17 cellular contexts compared by ENCODE assay signal in genomic region chr14:79111963-79112362, GRCh38.
A peak's percentile ranks its signal among the peaks of the same experiment; 100 is the strongest.
DNase-seq lines count a peak whose midpoint lies in the region; ATAC-seq and TF ChIP-seq lines count a peak whose summit lies in the region.
"Had no signal": no experiment of that assay in that cellular context is flagged by ENCODE, and none has a peak within 500 bp of the region (broad histone marks: within the 10 kb centered on the region; RNA-seq: fewer than 3 reads in every experiment).

No MANE protein-coding gene starts in this region.

- TF ChIP-seq POLR2A in gastroesophageal sphincter (IDR thresholded peaks at IDR 0.05) (no peak), testis (IDR thresholded peaks at IDR 0.05) (no peak)

- WGBS in SK-N-SH (ENCODE audit: low lambda C conversion rate), result 20% methylated on average over 1 of the region's 1 CpG
- 8 to 33% methylated on average over 1 of the region's 1 CpG for WGBS in gastroesophageal sphincter (ENCODE audit: low coverage in 1 of 2), 2 donors
- WGBS in testis, 2 donors, result 36 to 55% methylated on average over 1 of the region's 1 CpG

- DNase-seq in AG04450 (ENCODE audit: low read depth, low spot score), result peak; percentile 2
- no peak for DNase-seq in SK-N-SH
- DNase-seq in NCI-H146 treated with DMSO at 0.1 percent for 48 hours (lab: John Stamatoyannopoulos, UW; ENCODE audit: unreplicated experiment), result no peak
- no peak for DNase-seq in Right ventricle myocardium superior
- DNase-seq in testis, result no peak
- DNase-seq: 8988T; DMS79; GF-D8; KG1; NCI-H1092; NCI-H1694 treated with DMSO at 0.1 percent for 48 hours; NCI-H69; NK-92 treated with Interleukin-12 subunit alpha and Interleukin-12 subunit beta, amount 100 ng/mL, for 24 hours; PC-3 had no signal

- TF ChIP-seq EP300 in SK-N-SH (IDR thresholded peaks at IDR 0.05; ENCODE audit: borderline replicate concordance in 1 of 2, low read depth in 1 of 2, low read length in 1 of 2) (no peak), gastroesophageal sphincter (IDR thresholded peaks at IDR 0.05) (no peak)

- H3K27me3 ChIP-seq in AG04450 (ENCODE audit: control insufficient read depth, insufficient read depth, low read length), result no peaks in the 10 kb centered on the region
- no peaks in the 10 kb centered on the region for H3K27me3 ChIP-seq in SK-N-SH (ENCODE audit: insufficient read depth)
- H3K27me3 ChIP-seq in gastroesophageal sphincter, result no peaks in the 10 kb centered on the region
- H3K27me3 ChIP-seq in rectal smooth muscle tissue (ENCODE audit: control insufficient read depth, insufficient read depth, low read length), result no peaks in the 10 kb centered on the region
- H3K27me3 ChIP-seq in testis, result no peaks in the 10 kb centered on the region

- H3F3A ChIP-seq in SK-N-SH (replicated peaks; ENCODE audit: insufficient read depth), result peaks cover 14% of the 10 kb centered on the region

- H3K9ac ChIP-seq in SK-N-SH (no peak overlapping the region), rectal smooth muscle tissue (ENCODE audit: low read length) (no peak overlapping the region)

- peak; percentile 54 for ATAC-seq in gastroesophageal sphincter
- ATAC-seq in Right ventricle myocardium superior (ENCODE audit: poor library complexity), result no peak
- no peak for ATAC-seq in GM21786 (IDR thresholded peaks at IDR 0.05; ENCODE audit: unreplicated experiment)
- ATAC-seq: PC-3 had no signal

- POLR2A ChIA-PET in AG04450 (lab: Yijun Ruan, JAX) (interaction anchor here (0.8 kb wide), 1 partner anchor 55 kb away, joined by 3 read pairs; no protein-coding TSS in a partner anchor), SK-N-SH (lab: Yijun Ruan, JAX) (no interaction called here)

- no peaks in the 10 kb centered on the region for H4K20me1 ChIP-seq in SK-N-SH (ENCODE audit: insufficient read depth)

- no peak for TF ChIP-seq CTCF in AG04450 (IDR thresholded peaks at IDR 0.05; ENCODE audit: low read depth, low read length)
- TF ChIP-seq CTCF in SK-N-SH (IDR thresholded peaks at IDR 0.05), result no peak
- no peak for TF ChIP-seq CTCF in gastroesophageal sphincter (IDR thresholded peaks at IDR 0.05)
- TF ChIP-seq CTCF in testis (IDR thresholded peaks at IDR 0.05), result no peak

- no peaks in the 10 kb centered on the region for H3K9me3 ChIP-seq in AG04450 (ENCODE audit: control insufficient read depth, insufficient read depth, low read length)
- no peaks in the 10 kb centered on the region for H3K9me3 ChIP-seq in SK-N-SH
- no peaks in the 10 kb centered on the region for H3K9me3 ChIP-seq in gastroesophageal sphincter
- H3K9me3 ChIP-seq in testis, result no peaks in the 10 kb centered on the region

- H3K4me3 ChIP-seq in AG04450 (ENCODE audit: low read depth, low read length) (no peak overlapping the region), SK-N-SH (ENCODE audit: low read depth in 2 of 2, low read length in 1 of 2) (no peak overlapping the region), gastroesophageal sphincter (no peak overlapping the region), rectal smooth muscle tissue (ENCODE audit: low read length) (no peak overlapping the region), testis (no peak overlapping the region)

- H3K27ac ChIP-seq in AG04450 (ENCODE audit: low read depth, low read length) (no peak overlapping the region), SK-N-SH (ENCODE audit: low read depth in 2 of 2, low read length in 1 of 2) (peak overlapping the region in 1 of 2 experiments; percentile 41; a peak in 2 of 4 replicates), gastroesophageal sphincter (peak overlapping the region; percentile 65 to 77 (median 68)), rectal smooth muscle tissue (ENCODE audit: low read depth, low read length) (peak overlapping the region; percentile 53), testis (no peak overlapping the region)

- peak overlapping the region; percentile 13; the same call in 1 of the 2 replicates for H3K4me2 ChIP-seq in SK-N-SH

- no peaks in the 10 kb centered on the region for H3K79me2 ChIP-seq in SK-N-SH (ENCODE audit: insufficient read depth)

- no peaks in the 10 kb centered on the region for H3K9me2 ChIP-seq in SK-N-SH

- intact Hi-C loops in Right ventricle myocardium superior (cut with DNase I), result no loop called here
- intact Hi-C loops in testis (cut with DNase I; ENCODE audit: low total_unique reads), result no loop called here

- peaks cover 0 to 10% of the 10 kb centered on the region in 2 experiments; a peak in 1 of 4 replicates for H3K4me1 ChIP-seq in SK-N-SH (ENCODE audit: control insufficient read depth in 1 of 2, insufficient read depth in 2 of 2, low read depth in 1 of 2, low read length in 1 of 2)
- H3K4me1 ChIP-seq in gastroesophageal sphincter, result peaks cover 0 to 38% (median 6%) of the 10 kb centered on the region in 3 donors
- H3K4me1 ChIP-seq in rectal smooth muscle tissue (ENCODE audit: control insufficient read depth, insufficient read depth, low read length), result peaks cover 9% of the 10 kb centered on the region
- H3K4me1 ChIP-seq in testis, result no peaks in the 10 kb centered on the region

- H3K36me3 ChIP-seq in SK-N-SH (replicated peaks in 1 of 2; ENCODE audit: control insufficient read depth in 1 of 2, insufficient read depth in 2 of 2, low read length in 1 of 2) (no peaks in the 10 kb centered on the region), gastroesophageal sphincter (no peaks in the 10 kb centered on the region), rectal smooth muscle tissue (ENCODE audit: control insufficient read depth, insufficient read depth, low read length) (no peaks in the 10 kb centered on the region), testis (ENCODE audit: low read depth, missing control alignments) (no peaks in the 10 kb centered on the region)

- CTCF ChIA-PET in AG04450 (lab: Charles Lee), result no interaction called here
- CTCF ChIA-PET in SK-N-SH (lab: Yijun Ruan, JAX), result no interaction called here

- TF ChIP-seq RAD21 in SK-N-SH (IDR thresholded peaks at IDR 0.05; ENCODE audit: low read length), result no peak

- H2AFZ ChIP-seq in SK-N-SH (ENCODE audit: low read depth), result no peak overlapping the region

TF ChIP-seq in SK-N-SH, 30 proteins besides CTCF, POLR2A, EP300 and RAD21:
- no peak for TF ChIP-seq GABPA (IDR thresholded peaks at IDR 0.05; ENCODE audit: low read depth)
- 0 out of 2 replicates have a peak, but pooled peaks have one; percentile 4 for TF ChIP-seq FOSL2 (IDR thresholded peaks at IDR 0.05; ENCODE audit: borderline replicate concordance, low read depth)
- no peak for TF ChIP-seq REST (IDR thresholded peaks at IDR 0.05; ENCODE audit: low read depth, low read length)
- TF ChIP-seq GATA2 (CRISPR knock-in tag; IDR thresholded peaks at IDR 0.05), result no peak
- TF ChIP-seq NFIC (IDR thresholded peaks at IDR 0.05; ENCODE audit: borderline replicate concordance), result no peak
- no peak for TF ChIP-seq MAX (IDR thresholded peaks at IDR 0.05; ENCODE audit: low read depth)
- TF ChIP-seq MEF2A (IDR thresholded peaks at IDR 0.05; ENCODE audit: borderline replicate concordance, low read depth), result peak; percentile 52; the same call in 1 of the 2 replicates
- no peak for TF ChIP-seq FOXJ3 (CRISPR knock-in tag; IDR thresholded peaks at IDR 0.05)
- TF ChIP-seq FOXM1 (IDR thresholded peaks at IDR 0.05; ENCODE audit: low read depth), result no peak
- TF ChIP-seq JUND (IDR thresholded peaks at IDR 0.05), result no peak
- TF ChIP-seq TCF12 (IDR thresholded peaks at IDR 0.05), result no peak

Comparison
In these comparisons a context has a peak if more than half of its experiments do, and no peak if none do; other contexts are left out.
1. H3K27ac ChIP-seq: peak in gastroesophageal sphincter (4 of 4) and rectal smooth muscle tissue (single experiment); none in AG04450 (single experiment) and testis (0 of 2).